8 cellular contexts compared by ENCODE assay signal in genomic region chr6:2999005-2999620, GRCh38. TPM values are rescaled to one million over a fixed set of nuclear protein-coding genes. Genes with fewer than 3 reads are reported as not detected.
DNase-seq lines count a peak whose midpoint lies in the region; ATAC-seq and TF ChIP-seq lines count a peak whose summit lies in the region.

No MANE protein-coding gene starts in this region.

- ATAC-seq in GM21576 (IDR thresholded peaks at IDR 0.05; ENCODE audit: unreplicated experiment) = peak; percentile 20
- ATAC-seq in activated naive CD8-positive, alpha-beta T cell treated with anti-CD3 and anti-CD28 coated beads, Interleukin-2, amount 10 ng/mL, durations not matched to agents 7 days and 5 days (ENCODE audit: low read depth) = peak; percentile 51
- peak; percentile 27 to 61 for ATAC-seq in gastrocnemius medialis
- ATAC-seq in GM21737 (IDR thresholded peaks at IDR 0.05; ENCODE audit: unreplicated experiment) = no peak

- peak overlapping the region; percentile 49 to 86 (median 73) for H3K4me3 ChIP-seq in gastrocnemius medialis

- DNase-seq in EH (ENCODE audit: low read depth) (peak; percentile 87), LoVo (ENCODE audit: low spot score) (peak; percentile 70), hepatic stellate cell (ENCODE audit: low spot score) (peak; percentile 83), gastrocnemius medialis (no peak)
- DNase-seq in activated naive CD8-positive, alpha-beta T cell treated with anti-CD3 and anti-CD28 coated beads, Interleukin-2, amount 10 ng/mL, durations not matched to agents 7 days and 5 days = no peak
- DNase-seq in activated effector memory CD4-positive, alpha-beta T cell treated with anti-CD3 and anti-CD28 coated beads, Interleukin-2, amount 50 U/mL, for 16 hours = no peak

- peak overlapping the region; percentile 86 for H3K27ac Mint-ChIP-seq in activated naive CD8-positive, alpha-beta T cell treated with anti-CD3 and anti-CD28 coated beads, Interleukin-2, amount 10 ng/mL, durations not matched to agents 7 days and 5 days

- no peak for TF ChIP-seq CTCF in gastrocnemius medialis (IDR thresholded peaks at IDR 0.05 in 4 of 5, conservative IDR thresholded peaks at IDR 0.05 in 1 of 5)

- peaks cover 23% of the 10 kb centered on the region for H3K4me1 Mint-ChIP-seq in activated naive CD8-positive, alpha-beta T cell treated with anti-CD3 and anti-CD28 coated beads, Interleukin-2, amount 10 ng/mL, durations not matched to agents 7 days and 5 days

- in situ Hi-C loops in gastrocnemius medialis (cut with MboI; ENCODE audit: low sequenced_read_pairs in 4 of 4) = loop anchor here in 2 of 4 donors (5.0 to 25.0 kb wide), 2 partner anchors 53 to 263 kb away; partner anchors contain the start of gene PSMG4 (in 1 of the 2)

- H3K27me3 Mint-ChIP-seq in activated naive CD8-positive, alpha-beta T cell treated with anti-CD3 and anti-CD28 coated beads, Interleukin-2, amount 10 ng/mL, durations not matched to agents 7 days and 5 days = peaks cover 2% of the 10 kb centered on the region

- no peaks in the 10 kb centered on the region for H3K9me3 Mint-ChIP-seq in activated naive CD8-positive, alpha-beta T cell treated with anti-CD3 and anti-CD28 coated beads, Interleukin-2, amount 10 ng/mL, durations not matched to agents 7 days and 5 days

- no peak for TF ChIP-seq POLR2A in gastrocnemius medialis (IDR thresholded peaks at IDR 0.05)

- H3K4me3 Mint-ChIP-seq in activated naive CD8-positive, alpha-beta T cell treated with anti-CD3 and anti-CD28 coated beads, Interleukin-2, amount 10 ng/mL, durations not matched to agents 7 days and 5 days = peak overlapping the region; percentile 97

- H3K36me3 ChIP-seq in gastrocnemius medialis = peaks cover 0 to 3% of the 10 kb centered on the region in 2 donors

- peaks cover 21 to 32% of the 10 kb centered on the region in 2 donors for H3K4me1 ChIP-seq in gastrocnemius medialis

- intact Hi-C loops in gastrocnemius medialis (cut with DNase I; ENCODE audit: low total_unique reads) = loop anchor here (1.0 to 5.0 kb wide), 2 partner anchors 54 to 118 kb away; partner anchors contain the start of gene BPHL

- H3K9me3 ChIP-seq in gastrocnemius medialis = no peaks in the 10 kb centered on the region

- POLR2A ChIA-PET in activated naive CD8-positive, alpha-beta T cell treated with anti-CD3 and anti-CD28 coated beads, Interleukin-2, amount 10 ng/mL, durations not matched to agents 7 days and 5 days (lab: Charles Lee) = interaction anchor here (0.6 to 2.1 kb wide), 19 partner anchors 9 to 932 kb away, joined by 3 to 26 read pairs (median 4); partner anchors contain the start of gene RIPK1

- no peaks in the 10 kb centered on the region for H3K27me3 ChIP-seq in gastrocnemius medialis

- peak overlapping the region; percentile 84 to 91 (median 88) for H3K27ac ChIP-seq in gastrocnemius medialis

- peaks cover 11% of the 10 kb centered on the region for H3K36me3 Mint-ChIP-seq in activated naive CD8-positive, alpha-beta T cell treated with anti-CD3 and anti-CD28 coated beads, Interleukin-2, amount 10 ng/mL, durations not matched to agents 7 days and 5 days

RNA-seq across cellular contexts. Expression of gene NQO2, which starts 0.6 kb away (rescaled TPM):
- 10 to 100 TPM; 17.0 to 17.5 TPM for total RNA-seq in activated naive CD8-positive, alpha-beta T cell treated with anti-CD3 and anti-CD28 coated beads, Interleukin-2, amount 10 ng/mL, durations not matched to agents 7 days and 5 days
- 10 to 100 TPM; 46.7 to 94.5 (median 60.3) TPM for total RNA-seq in gastrocnemius medialis

RNA-seq across cellular contexts. Expression of gene SERPINB6, which starts 27.7 kb away (rescaled TPM):
- 10 to 100 TPM; 85.3 to 85.6 TPM for total RNA-seq in activated naive CD8-positive, alpha-beta T cell treated with anti-CD3 and anti-CD28 coated beads, Interleukin-2, amount 10 ng/mL, durations not matched to agents 7 days and 5 days
- total RNA-seq in gastrocnemius medialis = 100 to 1,000 TPM; 114 to 260 (median 189) TPM

Comparison
In these comparisons a context has a peak if more than half of its experiments do, and no peak if none do; other contexts are left out.
1. DNase-seq: peak in EH (single experiment), LoVo (single experiment) and hepatic stellate cell (single experiment); none in activated naive CD8-positive, alpha-beta T cell treated with anti-CD3 and anti-CD28 coated beads, Interleukin-2, amount 10 ng/mL, durations not matched to agents 7 days and 5 days (single experiment), gastrocnemius medialis (0 of 2) and activated effector memory CD4-positive, alpha-beta T cell treated with anti-CD3 and anti-CD28 coated beads, Interleukin-2, amount 50 U/mL, for 16 hours (single experiment).